19 cellular contexts compared by ENCODE assay signal in the genomic region with DNA sequence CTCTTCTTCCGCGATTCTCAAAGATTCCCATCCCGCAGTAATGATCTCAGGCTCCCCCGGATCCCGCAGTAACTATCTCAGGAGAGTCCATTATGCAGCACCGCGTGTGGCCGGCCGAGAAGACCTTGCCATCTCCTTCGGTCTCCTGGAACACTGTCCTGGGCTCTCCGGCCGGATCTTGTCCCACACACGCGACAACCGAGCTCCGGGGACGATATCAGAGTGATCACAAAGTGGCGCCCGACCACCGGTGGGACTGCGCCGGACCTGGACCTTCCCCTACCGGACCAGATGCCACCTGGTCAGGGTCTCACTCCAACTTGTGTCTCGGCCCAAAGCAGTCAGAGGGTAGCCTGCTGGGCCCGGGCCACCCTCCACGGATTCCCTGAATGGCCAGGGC. TPM values are rescaled to one million over a fixed set of nuclear protein-coding genes. Genes with fewer than 3 reads are reported as not detected.
A peak's percentile ranks its signal among the peaks of the same experiment; 100 is the strongest.
DNase-seq lines count a peak whose midpoint lies in the region; TF ChIP-seq lines count a peak whose summit lies in the region.
"Had no signal": no experiment of that assay in that cellular context is flagged by ENCODE, and none has a peak within 500 bp of the region (broad histone marks: within the 10 kb centered on the region; RNA-seq: fewer than 3 reads in every experiment).

No MANE protein-coding gene starts in this region.

- H3K4me1 Mint-ChIP-seq in chondrocyte (ENCODE audit: low read depth): peaks cover 7% of the 10 kb centered on the region

- no peak overlapping the region for H4K8ac ChIP-seq in neuronal stem cell (ENCODE audit: low read depth, low read length)

- H2AK5ac ChIP-seq in neuronal stem cell (ENCODE audit: low read depth, low read length): peak overlapping the region; percentile 21

- H3K9me3 ChIP-seq in neuronal stem cell (replicated peaks in 1 of 2; ENCODE audit: control insufficient read depth in 2 of 2, insufficient read depth in 1 of 2, low read depth in 1 of 2, low read length in 2 of 2): peaks cover 7 to 11% of the 10 kb centered on the region in 2 donors
- H3K9me3 ChIP-seq: BLaER1, Caco-2, HAP-1 had no signal

- H3K36me3 Mint-ChIP-seq in chondrocyte (ENCODE audit: low read depth): peaks cover 2% of the 10 kb centered on the region

- no peak for TF ChIP-seq CTCF in GM10266 (IDR thresholded peaks at IDR 0.05; ENCODE audit: control insufficient read depth, insufficient read depth, low read depth, missing control alignments)
- no peak for TF ChIP-seq CTCF in chondrocyte (IDR thresholded peaks at IDR 0.05)

- whole genome bisulfite sequencing in neuronal stem cell (ENCODE audit: extremely low coverage in 2 of 2, insufficient read length in 2 of 2, insufficient replicate concordance in 1 of 2), 2 donors: no CpG with 5 or more reads among the region's 26 CpGs

- no peak overlapping the region for H3K14ac ChIP-seq in neuronal stem cell (ENCODE audit: low read length)

- peaks cover 0 to 3% of the 10 kb centered on the region in 2 donors for H3K36me3 ChIP-seq in neuronal stem cell (replicated peaks in 1 of 2; ENCODE audit: control insufficient read depth in 2 of 2, insufficient read depth in 2 of 2, low read length in 2 of 2)
- H3K36me3 ChIP-seq: HAP-1 had no signal

- H3K4me3 Mint-ChIP-seq in chondrocyte (ENCODE audit: unreplicated experiment): no peak overlapping the region
- H3K4me3 Mint-ChIP-seq: B cell; CD4-positive, CD25-positive, alpha-beta regulatory T cell; CD8-positive, alpha-beta T cell; HFFc6 had no signal

- H2BK12ac ChIP-seq in neuronal stem cell (ENCODE audit: low read length): peak overlapping the region; percentile 58

- H4K91ac ChIP-seq in neuronal stem cell (ENCODE audit: low read depth, low read length, poor library complexity): no peak overlapping the region

- no peak overlapping the region for H2BK120ac ChIP-seq in neuronal stem cell (ENCODE audit: low read depth, low read length)

- no peak overlapping the region for H3K9ac ChIP-seq in neuronal stem cell (ENCODE audit: low read depth, low read length, poor library complexity)
- H3K9ac ChIP-seq: BLaER1 had no signal

- no peak overlapping the region for H3K27ac ChIP-seq in neuronal stem cell (replicated peaks; ENCODE audit: low read length)
- H3K27ac ChIP-seq: BLaER1, C4-2B had no signal

- no peak overlapping the region for H2BK5ac ChIP-seq in neuronal stem cell (ENCODE audit: low read length)

- peaks cover 0 to 3% of the 10 kb centered on the region in 2 donors for H3K4me1 ChIP-seq in neuronal stem cell (ENCODE audit: control insufficient read depth in 2 of 2, insufficient read depth in 1 of 2, low read depth in 1 of 2, low read length in 2 of 2)
- H3K4me1 ChIP-seq: Caco-2, HAP-1 had no signal

- no peaks in the 10 kb centered on the region for H3K27me3 Mint-ChIP-seq in chondrocyte (ENCODE audit: low read depth)
- H3K27me3 Mint-ChIP-seq: B cell; CD4-positive, CD25-positive, alpha-beta regulatory T cell had no signal

- no peaks in the 10 kb centered on the region for H3K27me3 ChIP-seq in neuronal stem cell (ENCODE audit: control insufficient read depth in 3 of 3, insufficient read depth in 3 of 3, low read depth in 1 of 3, low read length in 3 of 3)
- H3K27me3 ChIP-seq: BLaER1 had no signal

- peak; percentile 5 for DNase-seq in GM10266 (ENCODE audit: extremely low spot score)
- DNase-seq in chondrocyte (ENCODE audit: low spot score): peak; percentile 84
- no peak for DNase-seq in neuronal stem cell (ENCODE audit: low spot score)
- no peak for DNase-seq in KG1 (lab: John Stamatoyannopoulos, UW)
- no peak for DNase-seq in cortex of kidney (lab: John Stamatoyannopoulos, UW)
- no peak for DNase-seq in putamen (ENCODE audit: low spot score)
- DNase-seq: Caco-2; CD4-positive, CD25-positive, alpha-beta regulatory T cell; CD8-positive, alpha-beta T cell; DMS 273 treated with DMSO at 0.1 percent for 48 hours; DMS79; EL; GDM1; GOT3; HFFc6 had no signal

- H3K23ac ChIP-seq in neuronal stem cell (ENCODE audit: low read depth, low read length, poor library complexity): no peak overlapping the region

- no peaks in the 10 kb centered on the region for H3K79me1 ChIP-seq in neuronal stem cell (ENCODE audit: low read depth, low read length)

- no peak overlapping the region for H3K4me2 ChIP-seq in neuronal stem cell (ENCODE audit: insufficient read depth, low read length, poor library complexity, severe bottlenecking)
- H3K4me2 ChIP-seq: BLaER1 had no signal

- H3K27ac Mint-ChIP-seq in chondrocyte (ENCODE audit: unreplicated experiment): no peak overlapping the region
- H3K27ac Mint-ChIP-seq: B cell; CD4-positive, CD25-positive, alpha-beta regulatory T cell; CD8-positive, alpha-beta T cell; HFFc6 had no signal

- H2BK15ac ChIP-seq in neuronal stem cell (ENCODE audit: low read length): no peak overlapping the region

- H3K4ac ChIP-seq in neuronal stem cell (ENCODE audit: low read length): no peak overlapping the region

- H3K18ac ChIP-seq in neuronal stem cell (ENCODE audit: low read length): no peak overlapping the region

- no peaks in the 10 kb centered on the region for H3K9me3 Mint-ChIP-seq in chondrocyte (ENCODE audit: low read depth)
- H3K9me3 Mint-ChIP-seq: CD4-positive, CD25-positive, alpha-beta regulatory T cell; CD8-positive, alpha-beta T cell had no signal

- H3K4me3 ChIP-seq in neuronal stem cell (ENCODE audit: low read length in 2 of 2): no peak overlapping the region
- H3K4me3 ChIP-seq: BLaER1, HAP-1 had no signal

- no peak overlapping the region for H2AFZ ChIP-seq in neuronal stem cell (ENCODE audit: low read length)

RNA-seq across cellular contexts. Expression of gene MAN2B1, which starts 24.0 kb away (rescaled TPM):
- total RNA-seq in chondrocyte: 86.6 to 104 TPM (median 99.5 TPM) in 3 replicates
- polyA plus RNA-seq in neuronal stem cell (2013, experiment 1 of 2): 48.1 TPM
- 48.3 TPM for polyA plus RNA-seq in neuronal stem cell (2013, experiment 2 of 2)

RNA-seq across cellular contexts. Expression of gene WDR83, which starts 24.1 kb away (rescaled TPM):
- 9.6 to 13.5 TPM (median 12.7 TPM) in 3 replicates for total RNA-seq in chondrocyte
- polyA plus RNA-seq in neuronal stem cell (2013, experiment 1 of 2): 11.5 TPM
- 10.8 TPM for polyA plus RNA-seq in neuronal stem cell (2013, experiment 2 of 2)

RNA-seq across cellular contexts. Expression of gene ZNF791, which starts 31.8 kb away (rescaled TPM):
- 15.5 to 26.1 TPM (median 17.9 TPM) in 3 replicates for total RNA-seq in chondrocyte
- 15.4 TPM for polyA plus RNA-seq in neuronal stem cell (2013, experiment 1 of 2)
- 17.2 TPM for polyA plus RNA-seq in neuronal stem cell (2013, experiment 2 of 2)

RNA-seq across cellular contexts. Expression of gene ZNF490, which starts 31.9 kb away (rescaled TPM):
- total RNA-seq in chondrocyte: 6.7 to 8.6 TPM (median 7.0 TPM) in 3 replicates
- 3.3 TPM for polyA plus RNA-seq in neuronal stem cell (2013, experiment 1 of 2)
- 3.4 TPM for polyA plus RNA-seq in neuronal stem cell (2013, experiment 2 of 2)

RNA-seq across cellular contexts. Expression of gene DHPS, which starts 39.2 kb away (rescaled TPM):
- 37.8 to 48.8 TPM (median 47.5 TPM) in 3 replicates for total RNA-seq in chondrocyte
- 92.1 TPM for polyA plus RNA-seq in neuronal stem cell (2013, experiment 1 of 2)
- polyA plus RNA-seq in neuronal stem cell (2013, experiment 2 of 2): 91.6 TPM

Comparison
In these comparisons a context has a peak if more than half of its experiments do, and no peak if none do; other contexts are left out.
1. DNase-seq: peak in GM10266 (single experiment) and chondrocyte (single experiment); none in neuronal stem cell (single experiment), KG1 (single experiment), cortex of kidney (single experiment) and putamen (single experiment).